ENCODE assay signal across 21 cellular contexts in the genomic region with DNA sequence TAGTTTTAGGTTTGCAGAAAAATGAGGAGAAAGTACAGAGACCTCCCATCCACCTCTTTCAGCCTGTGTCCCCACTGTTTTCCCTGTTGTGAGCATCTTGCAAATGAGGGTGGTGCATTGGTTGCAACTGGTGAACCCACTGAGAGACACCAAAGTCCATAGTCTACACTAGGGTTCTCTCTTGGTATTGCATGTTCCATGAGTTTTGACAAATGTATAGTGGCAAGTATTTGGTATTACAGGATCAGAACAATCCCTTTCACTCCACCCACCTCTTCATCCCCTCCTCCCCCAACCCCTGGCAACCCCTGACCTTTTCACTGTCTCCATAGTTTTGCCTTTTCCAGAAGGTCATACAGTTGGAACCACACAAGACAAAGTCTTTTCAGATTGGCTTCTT. TPM values are rescaled to one million over a fixed set of nuclear protein-coding genes. Genes with fewer than 3 reads are reported as not detected.
DNase-seq lines count a peak whose midpoint lies in the region; ATAC-seq, FAIRE-seq and TF ChIP-seq lines count a peak whose summit lies in the region.
"Had no signal": no experiment of that assay in that cellular context is flagged by ENCODE, and none has a peak within 500 bp of the region (broad histone marks: within the 10 kb centered on the region; RNA-seq: fewer than 3 reads in every experiment).

No MANE protein-coding gene starts in this region.

- no peaks in the 10 kb centered on the region for H3K4me1 ChIP-seq in A549
- H3K4me1 ChIP-seq in CD4-positive, alpha-beta memory T cell (ENCODE audit: insufficient read depth, low read length) = peaks cover 53% of the 10 kb centered on the region
- H3K4me1 ChIP-seq in neuronal stem cell (ENCODE audit: control insufficient read depth in 2 of 2, insufficient read depth in 1 of 2, low read depth in 1 of 2, low read length in 2 of 2) = peaks cover 0 to 12% of the 10 kb centered on the region in 2 donors
- no peaks in the 10 kb centered on the region for H3K4me1 ChIP-seq in effector memory CD4-positive, alpha-beta T cell (ENCODE audit: control insufficient read depth, insufficient read depth, low read length, poor library complexity, severe bottlenecking)
- H3K4me1 ChIP-seq: HAP-1 had no signal

- H3K4me2 ChIP-seq in A549 = no peak overlapping the region
- no peak overlapping the region for H3K4me2 ChIP-seq in neuronal stem cell (ENCODE audit: insufficient read depth, low read length, poor library complexity, severe bottlenecking)

- H3K27me3 ChIP-seq in CD4-positive, alpha-beta memory T cell (ENCODE audit: insufficient read depth, low read length) = no peaks in the 10 kb centered on the region
- peaks cover 0 to 12% (median 0%) of the 10 kb centered on the region in 3 experiments for H3K27me3 ChIP-seq in neuronal stem cell (ENCODE audit: control insufficient read depth in 3 of 3, insufficient read depth in 3 of 3, low read depth in 1 of 3, low read length in 3 of 3)
- no peaks in the 10 kb centered on the region for H3K27me3 ChIP-seq in effector memory CD4-positive, alpha-beta T cell (replicated peaks; ENCODE audit: control insufficient read depth, insufficient read depth, low read length, poor library complexity, severe bottlenecking)

- no peak overlapping the region for H3K9ac ChIP-seq in neuronal stem cell (ENCODE audit: low read depth, low read length, poor library complexity)

- H3K9me3 Mint-ChIP-seq in CD4-positive, alpha-beta memory T cell = peaks cover 0 to 4% (median 0%) of the 10 kb centered on the region in 8 donors
- H3K9me3 Mint-ChIP-seq in naive thymus-derived CD8-positive, alpha-beta T cell = no peaks in the 10 kb centered on the region

- no peaks in the 10 kb centered on the region for H3K79me1 ChIP-seq in neuronal stem cell (ENCODE audit: low read depth, low read length)

- CTCF ChIA-PET in A549 (lab: Yijun Ruan, JAX) = no interaction called here
- CTCF ChIA-PET in CD4-positive, alpha-beta memory T cell (lab: Charles Lee; ENCODE audit: partially characterized antibody) = no interaction called here

- FAIRE-seq in A549 (lab: Jason Lieb, UNC) = no peak
- FAIRE-seq: D721Med, RCC 7860 had no signal

- H3K4me1 Mint-ChIP-seq in CD4-positive, alpha-beta memory T cell = peaks cover 48 to 91% (median 68%) of the 10 kb centered on the region in 4 donors
- peaks cover 33% of the 10 kb centered on the region for H3K4me1 Mint-ChIP-seq in T-helper 17 cell
- peaks cover 38 to 84% (median 81%) of the 10 kb centered on the region in 4 donors for H3K4me1 Mint-ChIP-seq in naive thymus-derived CD8-positive, alpha-beta T cell
- H3K4me1 Mint-ChIP-seq: CD14-positive monocyte had no signal

- no peak overlapping the region for H3K14ac ChIP-seq in neuronal stem cell (ENCODE audit: low read length)

- H2BK120ac ChIP-seq in neuronal stem cell (ENCODE audit: low read depth, low read length) = no peak overlapping the region

- H3K18ac ChIP-seq in neuronal stem cell (ENCODE audit: low read length) = no peak overlapping the region

- 0 out of 3 replicates have a peak, but pooled peaks cover 3% of the 10 kb centered on the region for H3K9me3 ChIP-seq in A549
- no peaks in the 10 kb centered on the region for H3K9me3 ChIP-seq in CD4-positive, alpha-beta memory T cell (ENCODE audit: control insufficient read depth in 1 of 2, low read length in 2 of 2)
- no peaks in the 10 kb centered on the region for H3K9me3 ChIP-seq in T-helper 17 cell (ENCODE audit: control insufficient read depth, low read length, poor library complexity, severe bottlenecking)
- H3K9me3 ChIP-seq in neuronal stem cell (replicated peaks in 1 of 2; ENCODE audit: control insufficient read depth in 2 of 2, insufficient read depth in 1 of 2, low read depth in 1 of 2, low read length in 2 of 2) = peaks cover 0 to 2% of the 10 kb centered on the region in 2 donors
- H3K9me3 ChIP-seq in effector memory CD4-positive, alpha-beta T cell (ENCODE audit: control insufficient read depth, low read length) = no peaks in the 10 kb centered on the region
- H3K9me3 ChIP-seq: HAP-1 had no signal

- no peak for TF ChIP-seq RAD21 in A549 (conservative IDR thresholded peaks at IDR 0.05 in 1 of 2, IDR thresholded peaks at IDR 0.05 in 1 of 2)

- H3K4ac ChIP-seq in neuronal stem cell (ENCODE audit: low read length) = no peak overlapping the region

- H3K27ac Mint-ChIP-seq in CD4-positive, alpha-beta memory T cell = peak overlapping the region in 6 of 7 donors; percentile 31 to 84 (median 70)
- H3K27ac Mint-ChIP-seq in T-helper 17 cell = peak overlapping the region; percentile 56
- H3K27ac Mint-ChIP-seq in naive thymus-derived CD8-positive, alpha-beta T cell = peak overlapping the region in 9 of 10 donors; percentile 3 to 87 (median 76)
- H3K27ac Mint-ChIP-seq: CD14-positive monocyte had no signal

- H2AFZ ChIP-seq in neuronal stem cell (ENCODE audit: low read length) = no peak overlapping the region

- DNase-seq in A549 (ENCODE audit: low read depth in 1 of 2, low spot score in 1 of 2) (peak in 1 of 2 experiments; percentile 18), T-helper 17 cell (no peak), neuronal stem cell (ENCODE audit: low spot score) (no peak)
- no peak for DNase-seq in CD4-positive, alpha-beta memory T cell
- no peak for DNase-seq in naive thymus-derived CD8-positive, alpha-beta T cell
- DNase-seq in effector memory CD4-positive, alpha-beta T cell = no peak
- DNase-seq: ACHN, AML-193, DMS79 treated with DMSO at 0.1 percent for 48 hours, NCI-H1417, NCI-H187 treated with DMSO at 0.1 percent for 48 hours, NCI-H69, SHP77 had no signal

- no peak overlapping the region for H2BK15ac ChIP-seq in neuronal stem cell (ENCODE audit: low read length)

- H3K23ac ChIP-seq in neuronal stem cell (ENCODE audit: low read depth, low read length, poor library complexity) = no peak overlapping the region

- H3K27me3 Mint-ChIP-seq in CD4-positive, alpha-beta memory T cell = no peaks in the 10 kb centered on the region
- no peaks in the 10 kb centered on the region for H3K27me3 Mint-ChIP-seq in T-helper 17 cell
- H3K27me3 Mint-ChIP-seq in naive thymus-derived CD8-positive, alpha-beta T cell = no peaks in the 10 kb centered on the region

- no peak overlapping the region for H2AK5ac ChIP-seq in neuronal stem cell (ENCODE audit: low read depth, low read length)

- no peak overlapping the region for H4K91ac ChIP-seq in neuronal stem cell (ENCODE audit: low read depth, low read length, poor library complexity)

- peaks cover 49 to 71% of the 10 kb centered on the region in 2 donors for H3K36me3 Mint-ChIP-seq in CD4-positive, alpha-beta memory T cell
- H3K36me3 Mint-ChIP-seq in T-helper 17 cell (ENCODE audit: low read depth) = no peaks in the 10 kb centered on the region
- H3K36me3 Mint-ChIP-seq in naive thymus-derived CD8-positive, alpha-beta T cell = peaks cover 5 to 63% (median 24%) of the 10 kb centered on the region in 3 donors
- H3K36me3 Mint-ChIP-seq: CD14-positive monocyte had no signal

- no peak for TF ChIP-seq EP300 in A549 (IDR thresholded peaks at IDR 0.05)

- H2BK12ac ChIP-seq in neuronal stem cell (ENCODE audit: low read length) = no peak overlapping the region

- POLR2A ChIA-PET in A549 (lab: Yijun Ruan, JAX) = no interaction called here
- POLR2A ChIA-PET in CD4-positive, alpha-beta memory T cell (lab: Charles Lee; ENCODE audit: partially characterized antibody) = no interaction called here
- POLR2A ChIA-PET in naive thymus-derived CD8-positive, alpha-beta T cell (lab: Charles Lee) = interaction anchor here (1.9 kb wide), 1 partner anchor 62 kb away, joined by 9 read pairs; no protein-coding TSS in a partner anchor

- H2BK5ac ChIP-seq in neuronal stem cell (ENCODE audit: low read length) = no peak overlapping the region

- TF ChIP-seq CTCF in A549 (IDR thresholded peaks at IDR 0.05) = no peak

- H3K4me3 Mint-ChIP-seq in CD4-positive, alpha-beta memory T cell = peak overlapping the region in 3 of 8 donors; percentile 22 to 43 (median 40)
- peak overlapping the region; percentile 5 for H3K4me3 Mint-ChIP-seq in T-helper 17 cell
- H3K4me3 Mint-ChIP-seq in naive thymus-derived CD8-positive, alpha-beta T cell = peak overlapping the region in 4 of 10 donors; percentile 39 to 70 (median 54)
- H3K4me3 Mint-ChIP-seq: CD14-positive monocyte had no signal

- H3K27ac ChIP-seq in A549 (no peak overlapping the region), neuronal stem cell (replicated peaks; ENCODE audit: low read length) (no peak overlapping the region)
- no peak overlapping the region for H3K27ac ChIP-seq in CD4-positive, alpha-beta memory T cell (ENCODE audit: low read depth, low read length)
- no peak overlapping the region for H3K27ac ChIP-seq in effector memory CD4-positive, alpha-beta T cell (ENCODE audit: insufficient read depth, low read length, poor library complexity, severe bottlenecking)

- no peak overlapping the region for H4K8ac ChIP-seq in neuronal stem cell (ENCODE audit: low read depth, low read length)

- intact Hi-C loops in CD4-positive, alpha-beta memory T cell (cut with micrococcal nuclease) = no loop called here

- no peak for TF ChIP-seq POLR2A in A549 (IDR thresholded peaks at IDR 0.05; ENCODE audit: low read length)

- ATAC-seq in A549 (peak; percentile 73 to 80; a peak in 5 of 6 replicates), T-helper 17 cell (no peak), esophagus mucosa (no peak)
- peak; percentile 30 to 53 for ATAC-seq in naive thymus-derived CD8-positive, alpha-beta T cell

- H3K4me3 ChIP-seq in A549 (no peak overlapping the region), neuronal stem cell (ENCODE audit: low read length in 2 of 2) (no peak overlapping the region)
- no peak overlapping the region for H3K4me3 ChIP-seq in CD4-positive, alpha-beta memory T cell (ENCODE audit: low read length in 2 of 2)
- H3K4me3 ChIP-seq in effector memory CD4-positive, alpha-beta T cell (ENCODE audit: insufficient read depth, low read depth, low read length, poor library complexity, severe bottlenecking) = no peak overlapping the region
- H3K4me3 ChIP-seq: HAP-1 had no signal

- H3K36me3 ChIP-seq in CD4-positive, alpha-beta memory T cell (ENCODE audit: insufficient read depth, low read length) = peaks cover 31% of the 10 kb centered on the region
- no peaks in the 10 kb centered on the region for H3K36me3 ChIP-seq in neuronal stem cell (replicated peaks in 1 of 2; ENCODE audit: control insufficient read depth in 2 of 2, insufficient read depth in 2 of 2, low read length in 2 of 2)
- H3K36me3 ChIP-seq in effector memory CD4-positive, alpha-beta T cell (ENCODE audit: control insufficient read depth, insufficient read depth, low read length) = peaks cover 14% of the 10 kb centered on the region
- H3K36me3 ChIP-seq: HAP-1 had no signal

RNA-seq across cellular contexts. Expression of a gene that starts 20.1 kb away (rescaled TPM):
- polyA plus RNA-seq in A549 (2011; rRNA removed) (not detected in 2 replicates), A549 (2017; fragmentation: RNase III; extraction: RNeasy Plus Mini Kit Qiagen cat#74134 plus additional on column Dnase treatment) (not detected in 3 replicates)
- not detected in 2 replicates for polyA plus RNA-seq in A549 (2012; cell fraction: cytosol; rRNA removed)
- not detected in 2 replicates for polyA plus RNA-seq in A549 (2012; cell fraction: nucleus; rRNA removed)
- not detected in 2 replicates for polyA minus RNA-seq in A549 (2011; rRNA and poly(A)+ RNA removed)
- 10 to 100 TPM; 46.8 to 49.0 TPM for total RNA-seq in CD4-positive, alpha-beta memory T cell
- 10 to 100 TPM in 1 of 2 donors, 1 to 10 TPM in 1; 7.8 to 12.1 TPM for polyA plus RNA-seq in CD4-positive, alpha-beta memory T cell
- total RNA-seq in T-helper 17 cell (10 to 100 TPM; 37.8 to 42.0 TPM), esophagus mucosa (0.28 TPM)
- total RNA-seq in naive thymus-derived CD8-positive, alpha-beta T cell = 10 to 100 TPM; 28.0 to 29.9 TPM
- 1 to 10 TPM; 5.5 to 6.2 (median 5.9) TPM for polyA plus RNA-seq in naive thymus-derived CD8-positive, alpha-beta T cell
- not detected for polyA plus RNA-seq in neuronal stem cell (2013, experiment 1 of 2)
- polyA plus RNA-seq in neuronal stem cell (2013, experiment 2 of 2) = not detected
- total RNA-seq: G401, HT1080, LHCN-M2 had no signal

Comparison
In these comparisons a context has a peak if more than half of its experiments do, and no peak if none do; other contexts are left out.
1. ATAC-seq: peak in A549 (2 of 2) and naive thymus-derived CD8-positive, alpha-beta T cell (2 of 2); none in T-helper 17 cell (single experiment) and esophagus mucosa (single experiment).
2. RNA of a gene that starts 20.1 kb away (total RNA-seq): 46.8 to 49.0 TPM in CD4-positive, alpha-beta memory T cell, 37.8 to 42.0 TPM in T-helper 17 cell and 28.0 to 29.9 TPM in naive thymus-derived CD8-positive, alpha-beta T cell; 0.28 TPM in esophagus mucosa (single experiment); every median in the first group is over 10 times any median in the second.
3. Peak in every context shown above with its lines, with median percentiles within 50 percentile points of each other: H3K27ac Mint-ChIP-seq.